ENCODE assay signal across 21 cellular contexts in the genomic region with DNA sequence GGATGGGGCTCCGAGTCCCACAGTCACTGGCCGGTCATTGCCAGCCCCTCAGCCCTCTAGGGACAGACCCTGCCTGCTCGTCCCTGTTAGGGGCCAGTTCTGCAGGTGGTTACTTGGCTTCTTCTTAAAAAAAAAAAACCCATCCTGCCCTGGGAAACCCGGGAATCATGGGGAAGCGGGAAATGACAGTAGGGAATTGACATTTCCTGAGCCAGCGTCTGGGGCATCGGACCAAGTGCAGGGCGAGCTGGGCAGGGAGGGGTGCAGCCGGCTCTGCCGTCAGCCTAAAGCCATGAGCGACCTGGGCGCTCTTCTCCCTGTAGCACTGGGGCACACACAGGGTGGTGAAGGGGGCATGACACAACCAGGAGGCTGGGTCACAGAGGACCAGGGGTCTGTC.
A peak's percentile ranks its signal among the peaks of the same experiment; 100 is the strongest.
DNase-seq lines count a peak whose midpoint lies in the region; ATAC-seq and TF ChIP-seq lines count a peak whose summit lies in the region.
"Had no signal": no experiment of that assay in that cellular context is flagged by ENCODE, and none has a peak within 500 bp of the region (broad histone marks: within the 10 kb centered on the region; RNA-seq: fewer than 3 reads in every experiment).

No MANE protein-coding gene starts in this region.

- TF ChIP-seq POLR2A in GM15510 (IDR thresholded peaks at IDR 0.05; ENCODE audit: borderline replicate concordance, extremely low read depth, insufficient read length), result peak; percentile 14
- no peak for TF ChIP-seq POLR2A in breast epithelium (IDR thresholded peaks at IDR 0.05)

- no peaks in the 10 kb centered on the region for H3K9me3 ChIP-seq in CD4-positive, CD25-positive, alpha-beta regulatory T cell (ENCODE audit: control insufficient read depth in 2 of 2, low read length in 2 of 2)
- no peaks in the 10 kb centered on the region for H3K9me3 ChIP-seq in breast epithelium
- H3K9me3 ChIP-seq: uterus had no signal

- no peaks in the 10 kb centered on the region for H3K27me3 Mint-ChIP-seq in CD4-positive, CD25-positive, alpha-beta regulatory T cell
- no peaks in the 10 kb centered on the region for H3K27me3 Mint-ChIP-seq in activated naive CD8-positive, alpha-beta T cell
- no peaks in the 10 kb centered on the region for H3K27me3 Mint-ChIP-seq in natural killer cell (ENCODE audit: low read depth in 2 of 2)
- H3K27me3 Mint-ChIP-seq: activated naive CD4-positive, alpha-beta T cell treated with anti-CD3 and anti-CD28 coated beads, Interleukin-2, amount 50 U/mL, for 24 hours had no signal

- no peak overlapping the region for H3K4me3 ChIP-seq in CD4-positive, CD25-positive, alpha-beta regulatory T cell (ENCODE audit: low read depth, low read length)
- H3K4me3 ChIP-seq in breast epithelium, result no peak overlapping the region
- H3K4me3 ChIP-seq: GM23248, uterus had no signal

- intact Hi-C loops in natural killer cell (cut with micrococcal nuclease), result loop anchor here (10.0 kb wide), 1 partner anchor 68 kb away; the partner anchor contains the start of gene RXRA
- intact Hi-C loops in breast epithelium (cut with DNase I; ENCODE audit: low total_unique reads), result no loop called here

- no peaks in the 10 kb centered on the region for H3K36me3 Mint-ChIP-seq in CD4-positive, CD25-positive, alpha-beta regulatory T cell
- H3K36me3 Mint-ChIP-seq in activated naive CD8-positive, alpha-beta T cell, result peaks cover 3% of the 10 kb centered on the region
- no peaks in the 10 kb centered on the region for H3K36me3 Mint-ChIP-seq in natural killer cell
- H3K36me3 Mint-ChIP-seq: activated naive CD4-positive, alpha-beta T cell treated with anti-CD3 and anti-CD28 coated beads, Interleukin-2, amount 50 U/mL, for 24 hours had no signal

- peak overlapping the region; percentile 67 to 90 (median 79) for H3K4me3 Mint-ChIP-seq in CD4-positive, CD25-positive, alpha-beta regulatory T cell
- H3K4me3 Mint-ChIP-seq in activated naive CD8-positive, alpha-beta T cell, result no peak overlapping the region
- H3K4me3 Mint-ChIP-seq in natural killer cell, result peak overlapping the region; percentile 70

- peaks cover 0 to 6% (median 2%) of the 10 kb centered on the region in 7 donors for H3K9me3 Mint-ChIP-seq in CD4-positive, CD25-positive, alpha-beta regulatory T cell
- H3K9me3 Mint-ChIP-seq in activated naive CD8-positive, alpha-beta T cell (ENCODE audit: low read depth), result peaks cover 5% of the 10 kb centered on the region
- H3K9me3 Mint-ChIP-seq in natural killer cell, result peaks cover 3% of the 10 kb centered on the region in 2 donors
- H3K9me3 Mint-ChIP-seq: activated naive CD4-positive, alpha-beta T cell treated with anti-CD3 and anti-CD28 coated beads, Interleukin-2, amount 50 U/mL, for 24 hours had no signal

- no peak for ATAC-seq in CD4-positive, CD25-positive, alpha-beta regulatory T cell (ENCODE audit: low read depth in 2 of 2)
- ATAC-seq in natural killer cell, result no peak
- ATAC-seq: esophagus mucosa; left colon; PC-3; right cardiac atrium; stimulated activated naive CD8-positive, alpha-beta T cell treated with anti-CD3 and anti-CD28 coated beads, Interleukin-15, Interleukin-2, amounts not matched to agents 100 U/mL and 50 U/mL, for 24 hours had no signal

- peaks cover 81% of the 10 kb centered on the region for H3K4me1 ChIP-seq in CD4-positive, CD25-positive, alpha-beta regulatory T cell (ENCODE audit: control insufficient read depth, insufficient read depth, low read length, poor library complexity, severe bottlenecking)
- peaks cover 6 to 15% of the 10 kb centered on the region in 2 donors for H3K4me1 ChIP-seq in breast epithelium

- no peaks in the 10 kb centered on the region for H3K27me3 ChIP-seq in CD4-positive, CD25-positive, alpha-beta regulatory T cell (ENCODE audit: control insufficient read depth, insufficient read depth, low read length)
- H3K27me3 ChIP-seq in breast epithelium, result no peaks in the 10 kb centered on the region
- H3K27me3 ChIP-seq: uterus had no signal

- peak overlapping the region; percentile 98 for H3K27ac ChIP-seq in CD4-positive, CD25-positive, alpha-beta regulatory T cell (ENCODE audit: insufficient read depth, low read length, poor library complexity, severe bottlenecking)
- no peak overlapping the region for H3K27ac ChIP-seq in breast epithelium
- H3K27ac ChIP-seq: GM23248, uterus had no signal

- H3K27ac Mint-ChIP-seq in CD4-positive, CD25-positive, alpha-beta regulatory T cell, result peak overlapping the region; percentile 87 to 98 (median 97)
- peak overlapping the region; percentile 38 for H3K27ac Mint-ChIP-seq in activated naive CD8-positive, alpha-beta T cell
- peak overlapping the region; percentile 71 to 86 for H3K27ac Mint-ChIP-seq in natural killer cell

- TF ChIP-seq CTCF in natural killer cell (IDR thresholded peaks at IDR 0.05) (no peak), breast epithelium (IDR thresholded peaks at IDR 0.05) (no peak)

- no peaks in the 10 kb centered on the region for H3K36me3 ChIP-seq in CD4-positive, CD25-positive, alpha-beta regulatory T cell (ENCODE audit: control insufficient read depth, insufficient read depth, low read length)
- H3K36me3 ChIP-seq in breast epithelium, result no peaks in the 10 kb centered on the region
- H3K36me3 ChIP-seq: uterus had no signal

- H3K4me1 Mint-ChIP-seq in CD4-positive, CD25-positive, alpha-beta regulatory T cell, result peaks cover 0 to 75% (median 33%) of the 10 kb centered on the region in 4 donors
- peaks cover 55% of the 10 kb centered on the region for H3K4me1 Mint-ChIP-seq in activated naive CD8-positive, alpha-beta T cell (ENCODE audit: low read depth)
- peaks cover 57 to 86% of the 10 kb centered on the region in 2 donors for H3K4me1 Mint-ChIP-seq in natural killer cell

- no peak for DNase-seq in CD4-positive, CD25-positive, alpha-beta regulatory T cell
- DNase-seq in natural killer cell (no peak), DMS79 treated with DMSO at 0.1 percent for 48 hours (lab: John Stamatoyannopoulos, UW) (no peak), breast epithelium (ENCODE audit: low spot score in 2 of 2) (no peak), hepatic stellate cell (ENCODE audit: low spot score) (no peak), NCI-H2029 (lab: John Stamatoyannopoulos, UW) (no peak)
- DNase-seq: activated CD4-positive, alpha-beta T cell treated with anti-CD3 and anti-CD28 coated beads for 1 hour; GM23248; Kasumi-1; left colon; NCI-H1105 treated with DMSO at 0.1 percent for 48 hours; NCI-H526 treated with DMSO at 0.1 percent for 48 hours; PC-3; right cardiac atrium; stimulated activated naive CD8-positive, alpha-beta T cell treated with anti-CD3 and anti-CD28 coated beads, Interleukin-15, Interleukin-2, amounts not matched to agents 100 U/mL and 50 U/mL, for 24 hours; T1000; uterus had no signal

Comparison
In these comparisons a context has a peak if more than half of its experiments do, and no peak if none do; other contexts are left out.
1. H3K27ac Mint-ChIP-seq: peak in every context shown above with its lines; median percentile 97 in CD4-positive, CD25-positive, alpha-beta regulatory T cell; 78 in natural killer cell; 38 in activated naive CD8-positive, alpha-beta T cell.